Comparison of ENCODE assay signal across 8 cellular contexts in the genomic region with DNA sequence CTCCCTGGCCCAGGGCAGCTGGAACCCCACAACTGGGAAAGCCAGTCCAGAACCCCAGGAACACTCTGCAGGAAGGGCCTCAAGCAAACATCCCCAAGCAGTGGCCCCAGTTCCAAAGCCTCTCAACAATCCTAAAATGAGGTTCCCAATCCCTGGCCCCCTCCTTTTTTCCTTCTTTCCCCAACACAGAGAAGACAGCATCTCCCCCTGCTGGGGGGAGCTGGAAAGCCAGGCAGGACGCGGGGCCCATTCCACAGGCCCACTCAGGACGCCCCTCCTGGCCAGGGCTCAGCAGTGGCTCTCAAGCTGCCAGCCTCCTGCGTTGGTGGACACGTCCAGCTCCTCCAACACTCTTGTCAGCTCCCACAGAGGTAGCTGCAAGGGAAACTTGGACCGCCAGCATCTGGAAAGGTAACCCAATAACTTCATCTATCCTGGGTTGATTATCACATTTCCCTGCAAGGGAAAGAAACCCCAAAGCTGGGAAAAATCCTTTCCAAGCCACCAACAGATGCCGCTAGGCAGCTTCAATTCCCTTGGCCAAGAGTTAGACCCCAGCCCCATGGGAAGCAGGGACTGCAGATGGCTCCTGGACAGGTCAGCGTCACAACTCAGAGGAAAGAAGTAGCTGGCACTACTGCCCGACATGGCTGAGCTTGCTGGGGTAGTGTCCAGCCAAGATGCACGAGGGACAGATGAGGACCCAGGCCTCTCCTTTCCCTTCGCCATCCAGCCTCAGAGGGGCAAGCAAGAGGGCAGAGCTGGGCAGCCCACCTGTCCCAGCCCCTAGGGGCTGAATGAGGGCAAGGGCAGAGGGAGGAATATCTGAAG. TPM values are rescaled to one million over a fixed set of nuclear protein-coding genes. Genes with fewer than 3 reads are reported as not detected.
DNase-seq lines count a peak whose midpoint lies in the region; ATAC-seq, FAIRE-seq and TF ChIP-seq lines count a peak whose summit lies in the region.

No MANE protein-coding gene starts in this region.

- no peaks in the 10 kb centered on the region for H3K36me3 ChIP-seq in right lobe of liver

- TF ChIP-seq CTCF in LNCaP clone FGC (IDR thresholded peaks at IDR 0.05; ENCODE audit: control insufficient read depth, extremely low read depth, insufficient read depth) (peak; percentile 27; the same call in 1 of the 2 replicates), astrocyte of the spinal cord (IDR thresholded peaks at IDR 0.05; ENCODE audit: low read depth, low read length) (peak; percentile 95), right lobe of liver (IDR thresholded peaks at IDR 0.05) (peak; percentile 59 to 70 (median 64))

- H3K4me3 ChIP-seq in LNCaP clone FGC (ENCODE audit: low read depth, low read length) (no peak overlapping the region), astrocyte of the spinal cord (ENCODE audit: low read depth, low read length) (no peak overlapping the region), right lobe of liver (no peak overlapping the region)

- 63% methylated on average over 3 of the region's 11 CpGs for WGBS in right lobe of liver (ENCODE audit: insufficient coverage, low coverage, low lambda C conversion rate, missing lambda C conversion rate)

- ATAC-seq in right lobe of liver, result no peak
- no peak for ATAC-seq in HG03159 (IDR thresholded peaks at IDR 0.05; ENCODE audit: unreplicated experiment)
- ATAC-seq in GM19395 (IDR thresholded peaks at IDR 0.05; ENCODE audit: unreplicated experiment), result no peak

- no peak for FAIRE-seq in HTR-8/SVneo (lab: Jason Lieb, UNC)

- H3K9me3 ChIP-seq in right lobe of liver, result no peaks in the 10 kb centered on the region

- H3K27me3 ChIP-seq in right lobe of liver, result no peaks in the 10 kb centered on the region

- intact Hi-C loops in right lobe of liver (cut with DNase I), result no loop called here

- DNase-seq in EH (ENCODE audit: low read depth) (peak; percentile 58), LNCaP clone FGC (ENCODE audit: low read depth) (no peak), astrocyte of the spinal cord (ENCODE audit: low read depth, low spot score) (peak; percentile 50), right lobe of liver (no peak), NCI-H1105 (lab: John Stamatoyannopoulos, UW) (no peak), HTR-8/SVneo (ENCODE audit: insufficient read length, low spot score) (no peak)

- in situ Hi-C loops in astrocyte of the spinal cord (cut with HindIII; ENCODE audit: low sequenced_read_pairs), result no loop called here

- H3K4me1 ChIP-seq in right lobe of liver, result peaks cover 0 to 14% (median 3%) of the 10 kb centered on the region in 4 donors

- no peak overlapping the region for H3K27ac ChIP-seq in right lobe of liver

- TF ChIP-seq POLR2A in right lobe of liver (IDR thresholded peaks at IDR 0.05), result no peak

RNA-seq across cellular contexts. Expression of a gene that starts 7.6 kb away (rescaled TPM):
- 10 to 100 TPM; 12.0 to 26.4 (median 15.5) TPM for total RNA-seq in right lobe of liver

RNA-seq across cellular contexts. Expression of a gene that starts 25.9 kb away (rescaled TPM):
- 1 to 10 TPM in 1 of 6 experiments, under 1 TPM in 5; 0.20 to 1.1 (median 0.40) TPM for total RNA-seq in right lobe of liver

RNA-seq across cellular contexts. Expression of a gene that starts 45.3 kb away (rescaled TPM):
- total RNA-seq in right lobe of liver, result 10 to 100 TPM in 2 of 6 experiments, 1 to 10 TPM in 4; 5.9 to 24.2 (median 9.9) TPM

RNA-seq across cellular contexts. Expression of a gene that starts 49.3 kb away (rescaled TPM):
- total RNA-seq in right lobe of liver, result 10 to 100 TPM; 24.2 to 30.6 (median 29.4) TPM

RNA-seq across cellular contexts. Expression of a gene that starts 54.7 kb away (rescaled TPM):
- total RNA-seq in right lobe of liver, result 1 to 10 TPM in 1 of 6 experiments, not detected in 5; 1.5 TPM

Comparison
In these comparisons a context has a peak if more than half of its experiments do, and no peak if none do; other contexts are left out.
1. DNase-seq: peak in EH (single experiment) and astrocyte of the spinal cord (single experiment); none in LNCaP clone FGC (single experiment), right lobe of liver (0 of 3), NCI-H1105 (single experiment) and HTR-8/SVneo (single experiment).
2. CTCF ChIP-seq: peak in every context shown above with its lines; median percentile 95 in astrocyte of the spinal cord; 64 in right lobe of liver; 27 in LNCaP clone FGC.